Comparison of ENCODE assay signal across 12 cellular contexts in the genomic region with DNA sequence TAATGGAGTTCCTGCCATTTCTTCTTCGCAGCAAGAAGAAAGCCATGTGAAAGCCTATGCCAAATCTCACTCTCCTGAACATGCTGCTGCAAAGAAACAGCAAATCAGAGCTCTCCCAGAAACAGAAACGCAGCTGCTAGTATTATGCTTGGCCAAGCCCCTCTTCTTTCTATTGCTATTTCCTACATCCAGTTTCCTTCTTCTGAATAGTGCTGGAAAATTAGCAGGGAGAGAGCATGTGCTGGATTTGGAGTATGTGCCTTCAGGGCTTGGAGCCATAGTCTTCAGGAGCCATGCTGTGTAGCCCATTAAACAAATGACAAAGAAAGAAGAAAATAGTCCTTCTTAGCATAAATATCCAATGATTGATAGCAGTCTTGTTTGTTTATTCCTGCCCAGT.
DNase-seq lines count a peak whose midpoint lies in the region; ATAC-seq and TF ChIP-seq lines count a peak whose summit lies in the region.
"Had no signal": no experiment of that assay in that cellular context is flagged by ENCODE, and none has a peak within 500 bp of the region (broad histone marks: within the 10 kb centered on the region; RNA-seq: fewer than 3 reads in every experiment).

No MANE protein-coding gene starts in this region.

- intact Hi-C loops in sigmoid colon (cut with DNase I) = no loop called here

- no peak overlapping the region for H3K23ac ChIP-seq in neuronal stem cell (ENCODE audit: low read depth, low read length, poor library complexity)

- H3K18ac ChIP-seq in neuronal stem cell (ENCODE audit: low read length) = no peak overlapping the region

- H3K4ac ChIP-seq in neuronal stem cell (ENCODE audit: low read length) = no peak overlapping the region

- no peak overlapping the region for H4K91ac ChIP-seq in neuronal stem cell (ENCODE audit: low read depth, low read length, poor library complexity)

- no peak overlapping the region for H2BK12ac ChIP-seq in neuronal stem cell (ENCODE audit: low read length)

- H3K27me3 ChIP-seq in HUES48 (ENCODE audit: control insufficient read depth, insufficient read depth, low read length) (no peaks in the 10 kb centered on the region), endodermal cell (ENCODE audit: control insufficient read depth, insufficient read depth, low read length, poor library complexity, severe bottlenecking) (no peaks in the 10 kb centered on the region), neuronal stem cell (ENCODE audit: control insufficient read depth in 3 of 3, insufficient read depth in 3 of 3, low read depth in 1 of 3, low read length in 3 of 3) (no peaks in the 10 kb centered on the region), sigmoid colon (no peaks in the 10 kb centered on the region)

- H2AK5ac ChIP-seq in neuronal stem cell (ENCODE audit: low read depth, low read length) = no peak overlapping the region

- DNase-seq in NCI-H446 (lab: John Stamatoyannopoulos, UW) = peak; percentile 34 to 72
- DNase-seq in endodermal cell = no peak
- peak; percentile 12 for DNase-seq in neuronal stem cell (ENCODE audit: low spot score)
- no peak for DNase-seq in activated CD8-positive, alpha-beta memory T cell treated with anti-CD3 and anti-CD28 coated beads for 24 hours
- no peak for DNase-seq in sigmoid colon
- no peak for DNase-seq in cerebellar cortex (ENCODE audit: low spot score)
- DNase-seq: activated T-cell treated with anti-CD3 and anti-CD28 coated beads, Interleukin-2, amount 50 U/mL, for 24 hours; stimulated activated naive CD8-positive, alpha-beta T cell treated with anti-CD3 and anti-CD28 coated beads, Interleukin-15, amount 100 ng/mL, for 72 hours had no signal

- H3K27ac ChIP-seq in HUES48 (ENCODE audit: low read depth, low read length) = peak overlapping the region; percentile 62
- H3K27ac ChIP-seq in endodermal cell (ENCODE audit: low read depth, low read length) = peak overlapping the region; percentile 40
- peak overlapping the region; percentile 57 for H3K27ac ChIP-seq in neuronal stem cell (replicated peaks; ENCODE audit: low read length)
- H3K27ac ChIP-seq in sigmoid colon = no peak overlapping the region

- no peak overlapping the region for H3K4me3 ChIP-seq in HUES48 (ENCODE audit: low read depth, low read length)
- H3K4me3 ChIP-seq in endodermal cell (ENCODE audit: low read length) = no peak overlapping the region
- H3K4me3 ChIP-seq in neuronal stem cell (ENCODE audit: low read length in 2 of 2) = peak overlapping the region in 1 of 2 donors; percentile 44
- H3K4me3 ChIP-seq in sigmoid colon = no peak overlapping the region

- H3K27me3 Mint-ChIP-seq in endodermal cell (ENCODE audit: insufficient read depth) = no peaks in the 10 kb centered on the region
- H3K27me3 Mint-ChIP-seq: activated T-cell treated with anti-CD3 and anti-CD28 coated beads, Interleukin-2, amount 50 U/mL, for 24 hours; B cell; stimulated activated naive CD8-positive, alpha-beta T cell treated with anti-CD3 and anti-CD28 coated beads, Interleukin-15, amount 100 ng/mL, for 72 hours had no signal

- H4K8ac ChIP-seq in neuronal stem cell (ENCODE audit: low read depth, low read length) = no peak overlapping the region

- H3K4me3 Mint-ChIP-seq in endodermal cell = no peak overlapping the region
- H3K4me3 Mint-ChIP-seq: activated T-cell treated with anti-CD3 and anti-CD28 coated beads, Interleukin-2, amount 50 U/mL, for 24 hours; B cell; stimulated activated naive CD8-positive, alpha-beta T cell treated with anti-CD3 and anti-CD28 coated beads, Interleukin-15, amount 100 ng/mL, for 72 hours had no signal

- no peak for TF ChIP-seq EP300 in sigmoid colon (IDR thresholded peaks at IDR 0.05)

- no peaks in the 10 kb centered on the region for H3K36me3 Mint-ChIP-seq in endodermal cell (ENCODE audit: low read depth)

- peak overlapping the region; percentile 83 for H2AFZ ChIP-seq in neuronal stem cell (ENCODE audit: low read length)

- no peak overlapping the region for H2BK120ac ChIP-seq in neuronal stem cell (ENCODE audit: low read depth, low read length)

- TF ChIP-seq CTCF in endodermal cell (conservative IDR thresholded peaks at IDR 0.05) (no peak), sigmoid colon (IDR thresholded peaks at IDR 0.05) (no peak)

- H3K9ac ChIP-seq in HUES48 (ENCODE audit: low read depth, low read length) (no peak overlapping the region; the same call in 1 of the 2 replicates), endodermal cell (ENCODE audit: extremely low read depth, low read length, poor library complexity, severe bottlenecking) (no peak overlapping the region), neuronal stem cell (ENCODE audit: low read depth, low read length, poor library complexity) (no peak overlapping the region)

- 78 to 88% methylated on average over 1 to 2 of the region's 2 CpGs for WGBS in endodermal cell (ENCODE audit: insufficient coverage in 1 of 2, insufficient read length in 1 of 2), 2 experiments
- no CpG with 5 or more reads among the region's 2 CpGs for WGBS in neuronal stem cell (ENCODE audit: extremely low coverage in 2 of 2, insufficient read length in 2 of 2, insufficient replicate concordance in 1 of 2), 2 donors
- WGBS in sigmoid colon, 2 donors = 76 to 78% methylated on average over 2 of the region's 2 CpGs

- no peak overlapping the region for H3K4me2 ChIP-seq in neuronal stem cell (ENCODE audit: insufficient read depth, low read length, poor library complexity, severe bottlenecking)

- TF ChIP-seq POLR2A in sigmoid colon (IDR thresholded peaks at IDR 0.05) = no peak

- H2BK15ac ChIP-seq in neuronal stem cell (ENCODE audit: low read length) = no peak overlapping the region

- peaks cover 9% of the 10 kb centered on the region for H3K4me1 Mint-ChIP-seq in endodermal cell
- H3K4me1 Mint-ChIP-seq: B cell; stimulated activated naive CD8-positive, alpha-beta T cell treated with anti-CD3 and anti-CD28 coated beads, Interleukin-15, amount 100 ng/mL, for 72 hours had no signal

- no peak overlapping the region for H3K27ac Mint-ChIP-seq in endodermal cell
- H3K27ac Mint-ChIP-seq: activated T-cell treated with anti-CD3 and anti-CD28 coated beads, Interleukin-2, amount 50 U/mL, for 24 hours; B cell; stimulated activated naive CD8-positive, alpha-beta T cell treated with anti-CD3 and anti-CD28 coated beads, Interleukin-15, amount 100 ng/mL, for 72 hours had no signal

- H2BK5ac ChIP-seq in neuronal stem cell (ENCODE audit: low read length) = no peak overlapping the region

- H3K9me3 ChIP-seq in HUES48 (ENCODE audit: control insufficient read depth, insufficient read depth, low read length) = no peaks in the 10 kb centered on the region
- H3K9me3 ChIP-seq in endodermal cell (ENCODE audit: control insufficient read depth, low read length) = no peaks in the 10 kb centered on the region
- no peaks in the 10 kb centered on the region for H3K9me3 ChIP-seq in neuronal stem cell (replicated peaks in 1 of 2; ENCODE audit: control insufficient read depth in 2 of 2, insufficient read depth in 1 of 2, low read depth in 1 of 2, low read length in 2 of 2)
- H3K9me3 ChIP-seq in sigmoid colon = no peaks in the 10 kb centered on the region

- no peak overlapping the region for H3K14ac ChIP-seq in neuronal stem cell (ENCODE audit: low read length)

- H3K4me1 ChIP-seq in HUES48 (ENCODE audit: control insufficient read depth, insufficient read depth, low read length) = peaks cover 26% of the 10 kb centered on the region
- peaks cover 4% of the 10 kb centered on the region for H3K4me1 ChIP-seq in endodermal cell (ENCODE audit: control insufficient read depth, insufficient read depth, low read length)
- peaks cover 8 to 20% of the 10 kb centered on the region in 2 donors for H3K4me1 ChIP-seq in neuronal stem cell (ENCODE audit: control insufficient read depth in 2 of 2, insufficient read depth in 1 of 2, low read depth in 1 of 2, low read length in 2 of 2)
- H3K4me1 ChIP-seq in sigmoid colon = peaks cover 0 to 17% (median 10%) of the 10 kb centered on the region in 4 donors

- H3K9me3 Mint-ChIP-seq in endodermal cell = no peaks in the 10 kb centered on the region
- H3K9me3 Mint-ChIP-seq: stimulated activated naive CD8-positive, alpha-beta T cell treated with anti-CD3 and anti-CD28 coated beads, Interleukin-15, amount 100 ng/mL, for 72 hours had no signal

- no peaks in the 10 kb centered on the region for H3K79me1 ChIP-seq in neuronal stem cell (ENCODE audit: low read depth, low read length)

- ATAC-seq in GM21529 (IDR thresholded peaks at IDR 0.05; ENCODE audit: unreplicated experiment) = no peak
- ATAC-seq: activated CD4-positive, CD25-positive, alpha-beta regulatory T cell treated with anti-CD3 and anti-CD28 coated beads, Interleukin-2, amount 50 U/mL, for 24 hours; stimulated activated naive CD8-positive, alpha-beta T cell treated with anti-CD3 and anti-CD28 coated beads, Interleukin-15, amount 100 ng/mL, for 72 hours had no signal

- H3K36me3 ChIP-seq in HUES48 (ENCODE audit: control insufficient read depth, insufficient read depth, low read length) = no peaks in the 10 kb centered on the region
- H3K36me3 ChIP-seq in endodermal cell (ENCODE audit: control insufficient read depth, insufficient read depth, low read length) = no peaks in the 10 kb centered on the region
- H3K36me3 ChIP-seq in neuronal stem cell (replicated peaks in 1 of 2; ENCODE audit: control insufficient read depth in 2 of 2, insufficient read depth in 2 of 2, low read length in 2 of 2) = no peaks in the 10 kb centered on the region
- H3K36me3 ChIP-seq in sigmoid colon = no peaks in the 10 kb centered on the region

Comparison
In these comparisons a context has a peak if more than half of its experiments do, and no peak if none do; other contexts are left out.
1. H3K27ac ChIP-seq: peak in HUES48 (single experiment), endodermal cell (single experiment) and neuronal stem cell (single experiment); none in sigmoid colon (0 of 4).
2. DNase-seq: peak in NCI-H446 (2 of 2) and neuronal stem cell (single experiment); none in endodermal cell (single experiment), activated CD8-positive, alpha-beta memory T cell treated with anti-CD3 and anti-CD28 coated beads for 24 hours (single experiment), sigmoid colon (single experiment) and cerebellar cortex (single experiment).